ENCODE assay signal across 9 cellular contexts in genomic region chr7:108094933-108095710, GRCh38. TPM values are rescaled to one million over a fixed set of nuclear protein-coding genes. Genes with fewer than 3 reads are reported as not detected.
DNase-seq lines count a peak whose midpoint lies in the region; ATAC-seq and TF ChIP-seq lines count a peak whose summit lies in the region.
"Had no signal": no experiment of that assay in that cellular context is flagged by ENCODE, and none has a peak within 500 bp of the region (broad histone marks: within the 10 kb centered on the region; RNA-seq: fewer than 3 reads in every experiment).

No MANE protein-coding gene starts in this region.

- ATAC-seq in GM18511 (IDR thresholded peaks at IDR 0.05; ENCODE audit: unreplicated experiment) (peak; percentile 58), HG02798 (IDR thresholded peaks at IDR 0.05; ENCODE audit: poor library complexity, unreplicated experiment) (no peak), GM19455 (IDR thresholded peaks at IDR 0.05; ENCODE audit: unreplicated experiment) (no peak)

- H3K9ac ChIP-seq in endodermal cell (ENCODE audit: extremely low read depth, low read length, poor library complexity, severe bottlenecking), result no peak overlapping the region

- CTCF ChIA-PET in CD4-positive, alpha-beta memory T cell (lab: Charles Lee; ENCODE audit: partially characterized antibody), result no interaction called here

- H3K9me3 Mint-ChIP-seq in endodermal cell, result no peaks in the 10 kb centered on the region
- no peaks in the 10 kb centered on the region for H3K9me3 Mint-ChIP-seq in CD4-positive, alpha-beta memory T cell

- 75 to 86% methylated on average over 7 of the region's 7 CpGs for WGBS in endodermal cell (ENCODE audit: insufficient coverage in 1 of 2, insufficient read length in 1 of 2), 2 experiments

- H3K36me3 Mint-ChIP-seq in endodermal cell (ENCODE audit: low read depth), result no peaks in the 10 kb centered on the region
- H3K36me3 Mint-ChIP-seq in CD4-positive, alpha-beta memory T cell, result no peaks in the 10 kb centered on the region
- H3K36me3 Mint-ChIP-seq: naive B cell had no signal

- H3K4me1 ChIP-seq in endodermal cell (ENCODE audit: control insufficient read depth, insufficient read depth, low read length) (peaks cover 15% of the 10 kb centered on the region), neuron (ENCODE audit: insufficient read depth, low read length) (peaks cover 19% of the 10 kb centered on the region)
- no peaks in the 10 kb centered on the region for H3K4me1 ChIP-seq in CD4-positive, alpha-beta memory T cell (ENCODE audit: insufficient read depth, low read length)

- peak overlapping the region; percentile 46 for H3K27ac ChIP-seq in endodermal cell (ENCODE audit: low read depth, low read length)
- H3K27ac ChIP-seq in CD4-positive, alpha-beta memory T cell (ENCODE audit: low read depth, low read length), result no peak overlapping the region

- no peaks in the 10 kb centered on the region for H3K36me3 ChIP-seq in endodermal cell (ENCODE audit: control insufficient read depth, insufficient read depth, low read length)
- H3K36me3 ChIP-seq in neuron (ENCODE audit: insufficient read depth, low read length), result no peaks in the 10 kb centered on the region
- no peaks in the 10 kb centered on the region for H3K36me3 ChIP-seq in CD4-positive, alpha-beta memory T cell (ENCODE audit: insufficient read depth, low read length)

- H2AFZ ChIP-seq in neuron (ENCODE audit: low read depth, low read length), result peak overlapping the region; percentile 31

- DNase-seq in NCI-H2107 (lab: John Stamatoyannopoulos, UW), result peak; percentile 69
- DNase-seq in endodermal cell, result no peak
- no peak for DNase-seq in CD4-positive, alpha-beta memory T cell
- no peak for DNase-seq in activated CD8-positive, alpha-beta memory T cell treated with anti-CD3 and anti-CD28 coated beads, Interleukin-2, amount 50 U/mL, for 4 hours
- DNase-seq: naive B cell had no signal

- H3K27me3 Mint-ChIP-seq in endodermal cell (ENCODE audit: insufficient read depth), result no peaks in the 10 kb centered on the region
- H3K27me3 Mint-ChIP-seq in CD4-positive, alpha-beta memory T cell, result peaks cover 2 to 5% of the 10 kb centered on the region in 2 donors

- H3K4me3 ChIP-seq in endodermal cell (ENCODE audit: low read length) (no peak overlapping the region), neuron (ENCODE audit: low read length) (no peak overlapping the region)
- H3K4me3 ChIP-seq in CD4-positive, alpha-beta memory T cell (ENCODE audit: low read length in 2 of 2), result no peak overlapping the region

- POLR2A ChIA-PET in CD4-positive, alpha-beta memory T cell (lab: Charles Lee; ENCODE audit: partially characterized antibody), result no interaction called here

- H3K9me3 ChIP-seq in endodermal cell (ENCODE audit: control insufficient read depth, low read length) (no peaks in the 10 kb centered on the region), neuron (ENCODE audit: low read length) (no peaks in the 10 kb centered on the region)
- H3K9me3 ChIP-seq in CD4-positive, alpha-beta memory T cell (ENCODE audit: control insufficient read depth in 1 of 2, low read length in 2 of 2), result no peaks in the 10 kb centered on the region

- H3K27ac Mint-ChIP-seq in endodermal cell, result peak overlapping the region; percentile 45
- no peak overlapping the region for H3K27ac Mint-ChIP-seq in CD4-positive, alpha-beta memory T cell

- intact Hi-C loops in CD4-positive, alpha-beta memory T cell (cut with micrococcal nuclease), result no loop called here

- H3K4me3 Mint-ChIP-seq in endodermal cell, result no peak overlapping the region
- H3K4me3 Mint-ChIP-seq in CD4-positive, alpha-beta memory T cell, result no peak overlapping the region
- H3K4me3 Mint-ChIP-seq: naive B cell had no signal

- no peak for TF ChIP-seq CTCF in endodermal cell (conservative IDR thresholded peaks at IDR 0.05)

- H3K4me1 Mint-ChIP-seq in endodermal cell, result peaks cover 28% of the 10 kb centered on the region
- no peaks in the 10 kb centered on the region for H3K4me1 Mint-ChIP-seq in CD4-positive, alpha-beta memory T cell

- H3K27me3 ChIP-seq in endodermal cell (ENCODE audit: control insufficient read depth, insufficient read depth, low read length, poor library complexity, severe bottlenecking) (no peaks in the 10 kb centered on the region), neuron (ENCODE audit: insufficient read depth, low read length) (no peaks in the 10 kb centered on the region)
- H3K27me3 ChIP-seq in CD4-positive, alpha-beta memory T cell (ENCODE audit: insufficient read depth, low read length), result no peaks in the 10 kb centered on the region

RNA-seq across cellular contexts. Expression of gene LAMB4, which starts 35.0 kb away (rescaled TPM):
- total RNA-seq in endodermal cell, result not detected
- not detected for polyA plus RNA-seq in endodermal cell (2013, experiment 1 of 2)
- polyA plus RNA-seq in endodermal cell (2013, experiment 2 of 2), result not detected
- not detected for total RNA-seq in CD4-positive, alpha-beta memory T cell
- not detected for polyA plus RNA-seq in CD4-positive, alpha-beta memory T cell
